In genomic region chr20:63864545-63864977, GRCh38 we compare ENCODE assay signal across 1 cellular context.
TF ChIP-seq lines count a peak whose summit lies in the region.

No MANE protein-coding gene starts in this region.

TF ChIP-seq in HepG2, 621 proteins besides CTCF, POLR2A, EP300 and RAD21 (continues in another document):
- peak; percentile 12; the same call in 1 of the 2 replicates for TF ChIP-seq ADNP (CRISPR knock-in tag; IDR thresholded peaks at IDR 0.05)
- TF ChIP-seq HDAC6 (IDR thresholded peaks at IDR 0.05; ENCODE audit: low read depth, low read length): peak; percentile 78; the same call in 1 of the 2 replicates
- no peak for TF ChIP-seq NR2F2 (IDR thresholded peaks at IDR 0.05; ENCODE audit: borderline replicate concordance, low read depth)
- TF ChIP-seq ZNF839 (CRISPR knock-in tag; IDR thresholded peaks at IDR 0.05; ENCODE audit: borderline replicate concordance): no peak
- 0 out of 2 replicates have a peak, but pooled peaks have one; percentile 76 for TF ChIP-seq TBP (CRISPR knock-in tag; IDR thresholded peaks at IDR 0.05)
- peak; percentile 21; the same call in 1 of the 2 replicates for TF ChIP-seq PAX8 (CRISPR knock-in tag; IDR thresholded peaks at IDR 0.05; ENCODE audit: borderline replicate concordance)
- TF ChIP-seq, protein P1, sequence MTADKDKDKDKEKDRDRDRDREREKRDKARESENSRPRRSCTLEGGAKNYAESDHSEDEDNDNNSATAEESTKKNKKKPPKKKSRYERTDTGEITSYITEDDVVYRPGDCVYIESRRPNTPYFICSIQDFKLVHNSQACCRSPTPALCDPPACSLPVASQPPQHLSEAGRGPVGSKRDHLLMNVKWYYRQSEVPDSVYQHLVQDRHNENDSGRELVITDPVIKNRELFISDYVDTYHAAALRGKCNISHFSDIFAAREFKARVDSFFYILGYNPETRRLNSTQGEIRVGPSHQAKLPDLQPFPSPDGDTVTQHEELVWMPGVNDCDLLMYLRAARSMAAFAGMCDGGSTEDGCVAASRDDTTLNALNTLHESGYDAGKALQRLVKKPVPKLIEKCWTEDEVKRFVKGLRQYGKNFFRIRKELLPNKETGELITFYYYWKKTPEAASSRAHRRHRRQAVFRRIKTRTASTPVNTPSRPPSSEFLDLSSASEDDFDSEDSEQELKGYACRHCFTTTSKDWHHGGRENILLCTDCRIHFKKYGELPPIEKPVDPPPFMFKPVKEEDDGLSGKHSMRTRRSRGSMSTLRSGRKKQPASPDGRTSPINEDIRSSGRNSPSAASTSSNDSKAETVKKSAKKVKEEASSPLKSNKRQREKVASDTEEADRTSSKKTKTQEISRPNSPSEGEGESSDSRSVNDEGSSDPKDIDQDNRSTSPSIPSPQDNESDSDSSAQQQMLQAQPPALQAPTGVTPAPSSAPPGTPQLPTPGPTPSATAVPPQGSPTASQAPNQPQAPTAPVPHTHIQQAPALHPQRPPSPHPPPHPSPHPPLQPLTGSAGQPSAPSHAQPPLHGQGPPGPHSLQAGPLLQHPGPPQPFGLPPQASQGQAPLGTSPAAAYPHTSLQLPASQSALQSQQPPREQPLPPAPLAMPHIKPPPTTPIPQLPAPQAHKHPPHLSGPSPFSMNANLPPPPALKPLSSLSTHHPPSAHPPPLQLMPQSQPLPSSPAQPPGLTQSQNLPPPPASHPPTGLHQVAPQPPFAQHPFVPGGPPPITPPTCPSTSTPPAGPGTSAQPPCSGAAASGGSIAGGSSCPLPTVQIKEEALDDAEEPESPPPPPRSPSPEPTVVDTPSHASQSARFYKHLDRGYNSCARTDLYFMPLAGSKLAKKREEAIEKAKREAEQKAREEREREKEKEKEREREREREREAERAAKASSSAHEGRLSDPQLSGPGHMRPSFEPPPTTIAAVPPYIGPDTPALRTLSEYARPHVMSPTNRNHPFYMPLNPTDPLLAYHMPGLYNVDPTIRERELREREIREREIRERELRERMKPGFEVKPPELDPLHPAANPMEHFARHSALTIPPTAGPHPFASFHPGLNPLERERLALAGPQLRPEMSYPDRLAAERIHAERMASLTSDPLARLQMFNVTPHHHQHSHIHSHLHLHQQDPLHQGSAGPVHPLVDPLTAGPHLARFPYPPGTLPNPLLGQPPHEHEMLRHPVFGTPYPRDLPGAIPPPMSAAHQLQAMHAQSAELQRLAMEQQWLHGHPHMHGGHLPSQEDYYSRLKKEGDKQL (CRISPR knock-in tag; IDR thresholded peaks at IDR 0.05; ENCODE audit: low read depth): no peak
- TF ChIP-seq HES4 (CRISPR knock-in tag; IDR thresholded peaks at IDR 0.05; ENCODE audit: borderline replicate concordance): peak; percentile 1; the same call in 1 of the 2 replicates
- TF ChIP-seq ZNF296 (CRISPR knock-in tag; conservative IDR thresholded peaks at IDR 0.05): peak; percentile 32; the same call in 1 of the 2 replicates
- no peak; the same call in 1 of the 2 replicates for TF ChIP-seq YEATS4 (CRISPR knock-in tag; IDR thresholded peaks at IDR 0.05; ENCODE audit: borderline replicate concordance)
- TF ChIP-seq, protein P2, sequence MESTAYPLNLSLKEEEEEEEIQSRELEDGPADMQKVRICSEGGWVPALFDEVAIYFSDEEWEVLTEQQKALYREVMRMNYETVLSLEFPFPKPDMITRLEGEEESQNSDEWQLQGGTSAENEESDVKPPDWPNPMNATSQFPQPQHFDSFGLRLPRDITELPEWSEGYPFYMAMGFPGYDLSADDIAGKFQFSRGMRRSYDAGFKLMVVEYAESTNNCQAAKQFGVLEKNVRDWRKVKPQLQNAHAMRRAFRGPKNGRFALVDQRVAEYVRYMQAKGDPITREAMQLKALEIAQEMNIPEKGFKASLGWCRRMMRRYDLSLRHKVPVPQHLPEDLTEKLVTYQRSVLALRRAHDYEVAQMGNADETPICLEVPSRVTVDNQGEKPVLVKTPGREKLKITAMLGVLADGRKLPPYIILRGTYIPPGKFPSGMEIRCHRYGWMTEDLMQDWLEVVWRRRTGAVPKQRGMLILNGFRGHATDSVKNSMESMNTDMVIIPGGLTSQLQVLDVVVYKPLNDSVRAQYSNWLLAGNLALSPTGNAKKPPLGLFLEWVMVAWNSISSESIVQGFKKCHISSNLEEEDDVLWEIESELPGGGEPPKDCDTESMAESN (CRISPR knock-in tag; conservative IDR thresholded peaks at IDR 0.05): no peak; the same call in 1 of the 2 replicates
- no peak for TF ChIP-seq SIX4 (CRISPR knock-in tag; IDR thresholded peaks at IDR 0.05)
- peak; percentile 92; the same call in 1 of the 2 replicates for TF ChIP-seq BRCA1 (CRISPR knock-in tag; IDR thresholded peaks at IDR 0.05)
- peak; percentile 32; the same call in 1 of the 2 replicates for TF ChIP-seq ZNF800 (CRISPR knock-in tag; IDR thresholded peaks at IDR 0.05)
- TF ChIP-seq ZC3H4 (CRISPR knock-in tag; IDR thresholded peaks at IDR 0.05; ENCODE audit: borderline replicate concordance): 0 out of 2 replicates have a peak, but pooled peaks have one; percentile 23
- TF ChIP-seq, protein P3, sequence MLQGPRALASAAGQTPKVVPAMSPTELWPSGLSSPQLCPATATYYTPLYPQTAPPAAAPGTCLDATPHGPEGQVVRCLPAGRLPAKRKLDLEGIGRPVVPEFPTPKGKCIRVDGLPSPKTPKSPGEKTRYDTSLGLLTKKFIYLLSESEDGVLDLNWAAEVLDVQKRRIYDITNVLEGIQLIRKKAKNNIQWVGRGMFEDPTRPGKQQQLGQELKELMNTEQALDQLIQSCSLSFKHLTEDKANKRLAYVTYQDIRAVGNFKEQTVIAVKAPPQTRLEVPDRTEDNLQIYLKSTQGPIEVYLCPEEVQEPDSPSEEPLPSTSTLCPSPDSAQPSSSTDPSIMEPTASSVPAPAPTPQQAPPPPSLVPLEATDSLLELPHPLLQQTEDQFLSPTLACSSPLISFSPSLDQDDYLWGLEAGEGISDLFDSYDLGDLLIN (CRISPR knock-in tag; IDR thresholded peaks at IDR 0.05; ENCODE audit: borderline replicate concordance): peak; percentile 86; the same call in 1 of the 2 replicates
- no peak for TF ChIP-seq HNRNPH1 (optimal IDR thresholded peaks at IDR 0.05; ENCODE audit: low read depth, low read length)
- TF ChIP-seq ZNF460 (CRISPR knock-in tag; IDR thresholded peaks at IDR 0.05; ENCODE audit: borderline replicate concordance): peak; percentile 48; the same call in 1 of the 2 replicates
- TF ChIP-seq ZNF552 (CRISPR knock-in tag; IDR thresholded peaks at IDR 0.05; ENCODE audit: borderline replicate concordance): peak; percentile 16; the same call in 1 of the 2 replicates
- TF ChIP-seq, protein P4, sequence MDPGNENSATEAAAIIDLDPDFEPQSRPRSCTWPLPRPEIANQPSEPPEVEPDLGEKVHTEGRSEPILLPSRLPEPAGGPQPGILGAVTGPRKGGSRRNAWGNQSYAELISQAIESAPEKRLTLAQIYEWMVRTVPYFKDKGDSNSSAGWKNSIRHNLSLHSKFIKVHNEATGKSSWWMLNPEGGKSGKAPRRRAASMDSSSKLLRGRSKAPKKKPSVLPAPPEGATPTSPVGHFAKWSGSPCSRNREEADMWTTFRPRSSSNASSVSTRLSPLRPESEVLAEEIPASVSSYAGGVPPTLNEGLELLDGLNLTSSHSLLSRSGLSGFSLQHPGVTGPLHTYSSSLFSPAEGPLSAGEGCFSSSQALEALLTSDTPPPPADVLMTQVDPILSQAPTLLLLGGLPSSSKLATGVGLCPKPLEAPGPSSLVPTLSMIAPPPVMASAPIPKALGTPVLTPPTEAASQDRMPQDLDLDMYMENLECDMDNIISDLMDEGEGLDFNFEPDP (CRISPR knock-in tag; conservative IDR thresholded peaks at IDR 0.05): 0 out of 2 replicates have a peak, but pooled peaks have one; percentile 89
- TF ChIP-seq ZNF547 (CRISPR knock-in tag; IDR thresholded peaks at IDR 0.05): peak; percentile 1; the same call in 1 of the 2 replicates
- TF ChIP-seq, protein P5, sequence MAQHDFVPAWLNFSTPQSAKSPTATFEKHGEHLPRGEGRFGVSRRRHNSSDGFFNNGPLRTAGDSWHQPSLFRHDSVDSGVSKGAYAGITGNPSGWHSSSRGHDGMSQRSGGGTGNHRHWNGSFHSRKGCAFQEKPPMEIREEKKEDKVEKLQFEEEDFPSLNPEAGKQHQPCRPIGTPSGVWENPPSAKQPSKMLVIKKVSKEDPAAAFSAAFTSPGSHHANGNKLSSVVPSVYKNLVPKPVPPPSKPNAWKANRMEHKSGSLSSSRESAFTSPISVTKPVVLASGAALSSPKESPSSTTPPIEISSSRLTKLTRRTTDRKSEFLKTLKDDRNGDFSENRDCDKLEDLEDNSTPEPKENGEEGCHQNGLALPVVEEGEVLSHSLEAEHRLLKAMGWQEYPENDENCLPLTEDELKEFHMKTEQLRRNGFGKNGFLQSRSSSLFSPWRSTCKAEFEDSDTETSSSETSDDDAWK (CRISPR knock-in tag; IDR thresholded peaks at IDR 0.05): no peak
- no peak for TF ChIP-seq ELF1 (CRISPR knock-in tag; IDR thresholded peaks at IDR 0.05)
- no peak for TF ChIP-seq KLF15 (CRISPR knock-in tag; IDR thresholded peaks at IDR 0.05; ENCODE audit: borderline replicate concordance)
- TF ChIP-seq ZFP37 (CRISPR knock-in tag; IDR thresholded peaks at IDR 0.05; ENCODE audit: borderline replicate concordance): peak; percentile 60; the same call in 1 of the 2 replicates
- TF ChIP-seq, protein P6, sequence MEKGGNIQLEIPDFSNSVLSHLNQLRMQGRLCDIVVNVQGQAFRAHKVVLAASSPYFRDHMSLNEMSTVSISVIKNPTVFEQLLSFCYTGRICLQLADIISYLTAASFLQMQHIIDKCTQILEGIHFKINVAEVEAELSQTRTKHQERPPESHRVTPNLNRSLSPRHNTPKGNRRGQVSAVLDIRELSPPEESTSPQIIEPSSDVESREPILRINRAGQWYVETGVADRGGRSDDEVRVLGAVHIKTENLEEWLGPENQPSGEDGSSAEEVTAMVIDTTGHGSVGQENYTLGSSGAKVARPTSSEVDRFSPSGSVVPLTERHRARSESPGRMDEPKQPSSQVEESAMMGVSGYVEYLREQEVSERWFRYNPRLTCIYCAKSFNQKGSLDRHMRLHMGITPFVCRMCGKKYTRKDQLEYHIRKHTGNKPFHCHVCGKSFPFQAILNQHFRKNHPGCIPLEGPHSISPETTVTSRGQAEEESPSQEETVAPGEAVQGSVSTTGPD (CRISPR knock-in tag; IDR thresholded peaks at IDR 0.05): 0 out of 2 replicates have a peak, but pooled peaks have one; percentile 20
- TF ChIP-seq NFAT5 (CRISPR knock-in tag; IDR thresholded peaks at IDR 0.05): peak; percentile 4; the same call in 1 of the 2 replicates
- 0 out of 2 replicates have a peak, but pooled peaks have one; percentile 0 for TF ChIP-seq ZNF224 (CRISPR knock-in tag; IDR thresholded peaks at IDR 0.05)
- TF ChIP-seq GFI1 (CRISPR knock-in tag; IDR thresholded peaks at IDR 0.05; ENCODE audit: borderline replicate concordance): peak; percentile 8; the same call in 1 of the 2 replicates
- TF ChIP-seq ZNF557 (CRISPR knock-in tag; IDR thresholded peaks at IDR 0.05): 0 out of 2 replicates have a peak, but pooled peaks have one; percentile 10
- no peak for TF ChIP-seq MYC (CRISPR knock-in tag; IDR thresholded peaks at IDR 0.05; ENCODE audit: borderline replicate concordance)
- TF ChIP-seq MED13 (CRISPR knock-in tag; IDR thresholded peaks at IDR 0.05): 0 out of 2 replicates have a peak, but pooled peaks have one; percentile 28
- 0 out of 2 replicates have a peak, but pooled peaks have one; percentile 12 for TF ChIP-seq ZNF451 (CRISPR knock-in tag; IDR thresholded peaks at IDR 0.05)
- peak; percentile 37; the same call in 1 of the 2 replicates for TF ChIP-seq ZFY (CRISPR knock-in tag; IDR thresholded peaks at IDR 0.05)
- TF ChIP-seq KDM3A (CRISPR knock-in tag; IDR thresholded peaks at IDR 0.05; ENCODE audit: low read depth): no peak
- no peak for TF ChIP-seq ZFP36L2 (CRISPR knock-in tag; IDR thresholded peaks at IDR 0.05)
- 0 out of 2 replicates have a peak, but pooled peaks have one; percentile 18 for TF ChIP-seq ZBTB38 (CRISPR knock-in tag; IDR thresholded peaks at IDR 0.05)
- no peak for TF ChIP-seq ZSCAN31 (CRISPR knock-in tag; IDR thresholded peaks at IDR 0.05; ENCODE audit: low read depth)
- TF ChIP-seq MAF1 (CRISPR knock-in tag; IDR thresholded peaks at IDR 0.05; ENCODE audit: borderline replicate concordance): peak; percentile 55; the same call in 1 of the 2 replicates
